In genomic region chr3:112384769-112385168, GRCh38 we compare ENCODE assay signal across 19 cellular contexts. TPM values are rescaled to one million over a fixed set of nuclear protein-coding genes. Genes with fewer than 3 reads are reported as not detected.
DNase-seq lines count a peak whose midpoint lies in the region; ATAC-seq and TF ChIP-seq lines count a peak whose summit lies in the region.
"Had no signal": no experiment of that assay in that cellular context is flagged by ENCODE, and none has a peak within 500 bp of the region (broad histone marks: within the 10 kb centered on the region; RNA-seq: fewer than 3 reads in every experiment).

No MANE protein-coding gene starts in this region.

- H3F3A ChIP-seq in GM23338 (replicated peaks; ENCODE audit: low read depth), result no peaks in the 10 kb centered on the region

- no peak overlapping the region for H3K9ac ChIP-seq in mesendoderm (ENCODE audit: low read length)
- H3K9ac ChIP-seq: BLaER1 treated with 17β-estradiol and CSF1 and Interleukin-3, amounts not matched to agents 10 nM and 100 nM had no signal

- H3K4ac ChIP-seq in mesendoderm (ENCODE audit: low read depth, low read length), result no peak overlapping the region

- no peak overlapping the region for H3K23ac ChIP-seq in mesendoderm (ENCODE audit: low read length)

- H2AK5ac ChIP-seq in mesendoderm (ENCODE audit: low read length), result no peak overlapping the region

- peak overlapping the region; percentile 10 for H3K56ac ChIP-seq in mesendoderm (ENCODE audit: low read length)

- H3K4me3 ChIP-seq in GM23338 (no peak overlapping the region), mesendoderm (ENCODE audit: low read length) (no peak overlapping the region)
- H3K4me3 ChIP-seq: BLaER1 treated with 17β-estradiol and CSF1 and Interleukin-3, amounts not matched to agents 10 nM and 100 nM had no signal

- H3K4me1 Mint-ChIP-seq in activated CD4-positive, alpha-beta T cell treated with anti-CD3 and anti-CD28 coated beads, Interleukin-2, amount 10 ng/mL, durations not matched to agents 24 days and 14 days, result peaks cover 32% of the 10 kb centered on the region
- H3K4me1 Mint-ChIP-seq in GM23338, result peaks cover 31% of the 10 kb centered on the region
- H3K4me1 Mint-ChIP-seq in activated T-helper 2 cell treated with anti-CD3 and anti-CD28 coated beads, Interferon-gamma antibody, Interleukin-2, Interleukin-4, amounts not matched to agents 10 μg/mL and 5 μg/mL and 100 μg/mL, durations not matched to agents 14 hours and 24 hours and 36 hours (ENCODE audit: low read depth), result peaks cover 66% of the 10 kb centered on the region

- peak overlapping the region; percentile 81 for H3K27ac Mint-ChIP-seq in activated CD4-positive, alpha-beta T cell treated with anti-CD3 and anti-CD28 coated beads, Interleukin-2, amount 10 ng/mL, durations not matched to agents 24 days and 14 days
- no peak overlapping the region for H3K27ac Mint-ChIP-seq in GM23338
- peak overlapping the region; percentile 73 for H3K27ac Mint-ChIP-seq in activated T-helper 2 cell treated with anti-CD3 and anti-CD28 coated beads, Interferon-gamma antibody, Interleukin-2, Interleukin-4, amounts not matched to agents 10 μg/mL and 5 μg/mL and 100 μg/mL, durations not matched to agents 14 hours and 24 hours and 36 hours

- peaks cover 18% of the 10 kb centered on the region for H3K9me2 ChIP-seq in GM23338 (ENCODE audit: insufficient read depth)

- H4K20me1 ChIP-seq in GM23338 (replicated peaks; ENCODE audit: insufficient read depth), result no peaks in the 10 kb centered on the region
- H4K20me1 ChIP-seq: BLaER1 treated with 17β-estradiol and CSF1 and Interleukin-3, amounts not matched to agents 10 nM and 100 nM had no signal

- peaks cover 6% of the 10 kb centered on the region for H3K9me3 Mint-ChIP-seq in activated CD4-positive, alpha-beta T cell treated with anti-CD3 and anti-CD28 coated beads, Interleukin-2, amount 10 ng/mL, durations not matched to agents 24 days and 14 days
- H3K9me3 Mint-ChIP-seq in GM23338, result no peaks in the 10 kb centered on the region
- H3K9me3 Mint-ChIP-seq in activated T-helper 2 cell treated with anti-CD3 and anti-CD28 coated beads, Interferon-gamma antibody, Interleukin-2, Interleukin-4, amounts not matched to agents 10 μg/mL and 5 μg/mL and 100 μg/mL, durations not matched to agents 14 hours and 24 hours and 36 hours, result peaks cover 8% of the 10 kb centered on the region

- H2BK120ac ChIP-seq in mesendoderm (ENCODE audit: low read depth, low read length), result no peak overlapping the region

- H2AFZ ChIP-seq in GM23338, result peak overlapping the region; percentile 94

- H3K36me3 Mint-ChIP-seq in activated CD4-positive, alpha-beta T cell treated with anti-CD3 and anti-CD28 coated beads, Interleukin-2, amount 10 ng/mL, durations not matched to agents 24 days and 14 days (ENCODE audit: low read depth), result peaks cover 4% of the 10 kb centered on the region
- no peaks in the 10 kb centered on the region for H3K36me3 Mint-ChIP-seq in GM23338 (ENCODE audit: low read depth)
- peaks cover 6% of the 10 kb centered on the region for H3K36me3 Mint-ChIP-seq in activated T-helper 2 cell treated with anti-CD3 and anti-CD28 coated beads, Interferon-gamma antibody, Interleukin-2, Interleukin-4, amounts not matched to agents 10 μg/mL and 5 μg/mL and 100 μg/mL, durations not matched to agents 14 hours and 24 hours and 36 hours (ENCODE audit: low read depth)

- no peak overlapping the region for H2BK5ac ChIP-seq in mesendoderm (ENCODE audit: low read length)

- no peak overlapping the region for H3K18ac ChIP-seq in mesendoderm (ENCODE audit: low read length)

- H3K79me1 ChIP-seq in mesendoderm (ENCODE audit: low read length), result no peaks in the 10 kb centered on the region

- no peaks in the 10 kb centered on the region for H3K36me3 ChIP-seq in GM23338 (ENCODE audit: insufficient read depth)
- H3K36me3 ChIP-seq in mesendoderm (ENCODE audit: control insufficient read depth, insufficient read depth, low read length), result no peaks in the 10 kb centered on the region
- H3K36me3 ChIP-seq: BLaER1 treated with 17β-estradiol and CSF1 and Interleukin-3, amounts not matched to agents 10 nM and 100 nM had no signal

- H3K79me2 ChIP-seq in GM23338 (replicated peaks; ENCODE audit: insufficient read depth), result no peaks in the 10 kb centered on the region
- no peaks in the 10 kb centered on the region for H3K79me2 ChIP-seq in mesendoderm (ENCODE audit: control insufficient read depth, insufficient read depth, low read length)

- no peak overlapping the region for H2BK15ac ChIP-seq in mesendoderm (replicated peaks; ENCODE audit: low read depth)

- H4K8ac ChIP-seq in mesendoderm (ENCODE audit: low read depth, low read length), result no peak overlapping the region

- TF ChIP-seq CTCF in GM23338 (conservative IDR thresholded peaks at IDR 0.05; ENCODE audit: low read depth in 2 of 2), result no peak

- intact Hi-C loops in activated CD4-positive, alpha-beta T cell treated with anti-CD3 and anti-CD28 coated beads, Interleukin-2, amount 10 ng/mL, durations not matched to agents 24 days and 14 days (cut with micrococcal nuclease), result loop anchor here (1.0 to 2.0 kb wide), 2 partner anchors 9 to 26 kb away; no protein-coding TSS in a partner anchor
- intact Hi-C loops in activated T-helper 2 cell treated with anti-CD3 and anti-CD28 coated beads, Interferon-gamma antibody, Interleukin-2, Interleukin-4, amounts not matched to agents 10 μg/mL and 5 μg/mL and 100 μg/mL, durations not matched to agents 14 hours and 24 hours and 36 hours (cut with micrococcal nuclease), result loop anchor here (1.0 to 10.0 kb wide), 4 partner anchors 23 to 780 kb away; no protein-coding TSS in a partner anchor
- intact Hi-C loops in left ventricle myocardium superior (cut with micrococcal nuclease), result no loop called here

- no peak for DNase-seq in activated CD4-positive, alpha-beta T cell treated with anti-CD3 and anti-CD28 coated beads, Interleukin-2, amount 10 ng/mL, durations not matched to agents 24 days and 14 days
- no peak for DNase-seq in activated CD4-positive, alpha-beta T cell treated with anti-CD3 and anti-CD28 coated beads, Interleukin-2, amount 50 U/mL, for 4 hours
- DNase-seq in GM23338 (ENCODE audit: low spot score) (no peak), mesendoderm (no peak), SIG-M5 (lab: John Stamatoyannopoulos, UW) (no peak), left ventricle myocardium superior (no peak), medulla oblongata (ENCODE audit: extremely low spot score) (no peak)
- no peak for DNase-seq in activated T-helper 2 cell treated with anti-CD3 and anti-CD28 coated beads, Interferon-gamma antibody, Interleukin-2, Interleukin-4, amounts not matched to agents 10 μg/mL and 5 μg/mL and 100 μg/mL, durations not matched to agents 14 hours and 24 hours and 36 hours (ENCODE audit: low spot score)
- DNase-seq: GF-D8, GOT3, KG1, NCI-H1436 treated with DMSO at 0.1 percent for 48 hours, NCI-H2029 treated with DMSO at 0.1 percent for 48 hours, NCI-H2171 treated with DMSO at 0.1 percent for 48 hours, NCI-H446 treated with DMSO at 0.1 percent for 48 hours, PC-3 had no signal

- no peak overlapping the region for H3K4me3 Mint-ChIP-seq in activated CD4-positive, alpha-beta T cell treated with anti-CD3 and anti-CD28 coated beads, Interleukin-2, amount 10 ng/mL, durations not matched to agents 24 days and 14 days
- no peak overlapping the region for H3K4me3 Mint-ChIP-seq in GM23338
- H3K4me3 Mint-ChIP-seq in activated T-helper 2 cell treated with anti-CD3 and anti-CD28 coated beads, Interferon-gamma antibody, Interleukin-2, Interleukin-4, amounts not matched to agents 10 μg/mL and 5 μg/mL and 100 μg/mL, durations not matched to agents 14 hours and 24 hours and 36 hours (ENCODE audit: low read depth), result no peak overlapping the region

- H3K27me3 ChIP-seq in GM23338 (ENCODE audit: insufficient read depth) (no peaks in the 10 kb centered on the region), mesendoderm (ENCODE audit: insufficient read depth, low read length, poor library complexity) (no peaks in the 10 kb centered on the region)
- H3K27me3 ChIP-seq: BLaER1 treated with 17β-estradiol and CSF1 and Interleukin-3, amounts not matched to agents 10 nM and 100 nM had no signal

- H3K4me2 ChIP-seq in GM23338 (0 out of 2 replicates have a peak overlapping the region, but pooled peaks have one; percentile 19), mesendoderm (ENCODE audit: low read length) (no peak overlapping the region)

- H3K27ac ChIP-seq in GM23338 (ENCODE audit: low read depth), result no peak overlapping the region
- no peak overlapping the region for H3K27ac ChIP-seq in mesendoderm (ENCODE audit: low read depth, low read length)
- H3K27ac ChIP-seq: BLaER1 treated with 17β-estradiol and CSF1 and Interleukin-3, amounts not matched to agents 10 nM and 100 nM; RWPE1 had no signal

- H4K5ac ChIP-seq in mesendoderm (ENCODE audit: low read length), result no peak overlapping the region

- no peaks in the 10 kb centered on the region for H3K27me3 Mint-ChIP-seq in activated CD4-positive, alpha-beta T cell treated with anti-CD3 and anti-CD28 coated beads, Interleukin-2, amount 10 ng/mL, durations not matched to agents 24 days and 14 days
- H3K27me3 Mint-ChIP-seq in GM23338 (ENCODE audit: insufficient read depth, low read depth, poor library complexity), result no peaks in the 10 kb centered on the region
- H3K27me3 Mint-ChIP-seq in activated T-helper 2 cell treated with anti-CD3 and anti-CD28 coated beads, Interferon-gamma antibody, Interleukin-2, Interleukin-4, amounts not matched to agents 10 μg/mL and 5 μg/mL and 100 μg/mL, durations not matched to agents 14 hours and 24 hours and 36 hours (ENCODE audit: low read depth), result no peaks in the 10 kb centered on the region

- no peak for ATAC-seq in GM23338
- ATAC-seq in left ventricle myocardium superior, result no peak
- ATAC-seq: PC-3 had no signal

- H3K4me1 ChIP-seq in GM23338 (ENCODE audit: insufficient read depth) (peaks cover 40% of the 10 kb centered on the region), mesendoderm (ENCODE audit: control insufficient read depth, low read depth, low read length) (peaks cover 3% of the 10 kb centered on the region)

TF ChIP-seq in GM23338, 12 proteins besides CTCF, POLR2A, EP300 and RAD21 (continues in another document):
- no peak for TF ChIP-seq EZH2phosphoT487 (IDR thresholded peaks at IDR 0.05; ENCODE audit: unreplicated experiment)
- TF ChIP-seq JUNB (IDR thresholded peaks at IDR 0.05; ENCODE audit: unreplicated experiment), result no peak
- TF ChIP-seq STAT1 (IDR thresholded peaks at IDR 0.05; ENCODE audit: unreplicated experiment), result no peak

RNA-seq across cellular contexts. Expression of gene CD200, which starts 51.8 kb away (rescaled TPM):
- 144 and 151 TPM in 2 replicates for total RNA-seq in activated CD4-positive, alpha-beta T cell treated with anti-CD3 and anti-CD28 coated beads, Interleukin-2, amount 10 ng/mL, durations not matched to agents 24 days and 14 days
- total RNA-seq in GM23338 (2014; rRNA removed; shearing (Covaris generic)), result 49.3 and 51.9 TPM in 2 replicates
- 56.5 and 65.0 TPM in 2 replicates for polyA plus RNA-seq in GM23338 (2016; fragmentation: Nextera tagmentation; extraction: Ambion mirVana)
- total RNA-seq in activated T-helper 2 cell treated with anti-CD3 and anti-CD28 coated beads, Interferon-gamma antibody, Interleukin-2, Interleukin-4, amounts not matched to agents 10 μg/mL and 5 μg/mL and 100 μg/mL, durations not matched to agents 14 hours and 24 hours and 36 hours, result 60.3 and 63.3 TPM in 2 replicates
- 63.2 TPM for polyA plus RNA-seq in mesendoderm (2013, experiment 1 of 2)
- 64.3 TPM for polyA plus RNA-seq in mesendoderm (2013, experiment 2 of 2)
- total RNA-seq in left ventricle myocardium superior, result 1.3 TPM
- total RNA-seq: Daoy, PC-3 had no signal

Comparison
In these comparisons a context has a peak if more than half of its experiments do, and no peak if none do; other contexts are left out.
1. RNA of gene CD200, which starts 51.8 kb away (total RNA-seq): 144 to 151 TPM in activated CD4-positive, alpha-beta T cell treated with anti-CD3 and anti-CD28 coated beads, Interleukin-2, amount 10 ng/mL, durations not matched to agents 24 days and 14 days, 60.3 to 63.3 TPM in activated T-helper 2 cell treated with anti-CD3 and anti-CD28 coated beads, Interferon-gamma antibody, Interleukin-2, Interleukin-4, amounts not matched to agents 10 μg/mL and 5 μg/mL and 100 μg/mL, durations not matched to agents 14 hours and 24 hours and 36 hours and 49.3 to 51.9 TPM in GM23338; 1.3 TPM in left ventricle myocardium superior (single experiment); every median in the first group is over 10 times any median in the second.